ENCODE assay signal across 1 cellular context in the genomic region with DNA sequence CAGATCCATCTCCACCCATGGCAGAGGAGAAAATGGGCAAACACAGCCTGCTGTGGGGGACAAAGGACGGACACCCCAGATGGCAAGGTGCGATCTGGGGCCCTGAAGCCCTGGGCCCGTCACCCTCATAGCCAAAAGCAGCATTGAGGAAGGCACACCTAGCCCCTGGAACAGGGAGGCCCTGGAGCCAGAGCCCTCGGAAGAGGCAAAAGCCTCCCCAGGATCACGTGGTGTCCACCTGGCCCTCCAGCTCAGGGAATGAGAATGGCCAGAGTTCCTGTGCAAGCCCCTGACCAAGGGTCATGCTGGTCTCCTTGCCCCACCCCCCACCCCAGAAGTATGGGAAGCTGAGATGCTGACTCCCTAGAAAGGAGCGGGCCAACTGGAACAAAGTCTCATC.
TF ChIP-seq lines count a peak whose summit lies in the region.

No MANE protein-coding gene starts in this region.

TF ChIP-seq in endothelial cell of umbilical vein, 7 proteins besides CTCF, POLR2A, EP300 and RAD21:
- TF ChIP-seq MAX (IDR thresholded peaks at IDR 0.05; ENCODE audit: insufficient read depth, insufficient read length) (no peak), EZH2 (IDR thresholded peaks at IDR 0.05; ENCODE audit: borderline replicate concordance, low read depth, low read length, severe bottlenecking) (no peak), POLR2AphosphoS5 (IDR thresholded peaks at IDR 0.05; ENCODE audit: insufficient read depth, low read depth, low read length) (no peak), JUN (IDR thresholded peaks at IDR 0.05; ENCODE audit: borderline replicate concordance, insufficient read depth, insufficient read length, low read depth) (no peak), FOS (IDR thresholded peaks at IDR 0.05; ENCODE audit: borderline replicate concordance, insufficient read depth, low read length) (no peak)
